Comparison of ENCODE assay signal across 9 cellular contexts in the genomic region with DNA sequence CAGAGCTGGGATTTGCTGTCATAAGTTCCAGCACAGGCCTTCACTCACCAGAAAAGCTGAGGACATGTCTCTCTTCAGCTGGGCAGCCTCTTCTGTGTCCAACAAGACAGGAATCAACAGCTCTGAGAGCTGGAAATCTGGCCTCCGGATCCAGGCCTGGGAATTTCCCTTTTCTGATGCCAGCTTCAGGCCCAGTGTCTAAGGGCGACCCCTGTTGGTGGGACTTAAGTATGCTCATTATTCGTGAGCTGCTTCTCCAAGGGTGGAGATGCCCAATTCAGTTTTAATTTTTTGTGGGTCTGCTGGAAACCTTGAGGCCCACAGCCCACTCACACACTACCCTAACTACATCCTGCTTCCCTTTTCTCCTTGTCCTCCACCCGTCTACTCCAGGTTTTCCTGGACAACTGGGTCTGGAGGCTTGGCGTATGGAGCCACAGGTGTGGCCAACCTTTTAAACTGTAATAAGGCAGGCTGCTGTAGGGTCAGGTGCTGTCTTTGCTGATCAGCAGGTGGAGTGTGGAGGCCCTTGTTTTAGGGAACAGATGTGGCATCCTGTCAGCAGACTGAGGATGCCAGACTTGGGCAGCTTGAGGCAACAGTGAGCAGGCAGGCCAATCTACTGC. TPM values are rescaled to one million over a fixed set of nuclear protein-coding genes. Genes with fewer than 3 reads are reported as not detected.
DNase-seq lines count a peak whose midpoint lies in the region; ATAC-seq lines count a peak whose summit lies in the region.
"Had no signal": no experiment of that assay in that cellular context is flagged by ENCODE, and none has a peak within 500 bp of the region (broad histone marks: within the 10 kb centered on the region; RNA-seq: fewer than 3 reads in every experiment).

No MANE protein-coding gene starts in this region.

- intact Hi-C loops in activated CD4-positive, alpha-beta memory T cell treated with anti-CD3 and anti-CD28 coated beads for 36 hours (cut with micrococcal nuclease), result loop anchor here (1.0 to 5.0 kb wide), 3 partner anchors 84 to 320 kb away; no protein-coding TSS in a partner anchor

- CTCF ChIA-PET in activated CD4-positive, alpha-beta memory T cell treated with anti-CD3 and anti-CD28 coated beads for 36 hours (lab: Charles Lee), result interaction anchor here (0.6 to 6.2 kb wide), 54 partner anchors 9 to 490 kb away, joined by 3 to 95 read pairs (median 5); a partner anchor contains a TSS

- H3K27me3 Mint-ChIP-seq in activated CD4-positive, alpha-beta memory T cell treated with anti-CD3 and anti-CD28 coated beads for 36 hours, result peaks cover 36% of the 10 kb centered on the region

- H3K36me3 Mint-ChIP-seq in activated CD4-positive, alpha-beta memory T cell treated with anti-CD3 and anti-CD28 coated beads for 36 hours, result no peaks in the 10 kb centered on the region

- ATAC-seq in GM18498 (IDR thresholded peaks at IDR 0.05; ENCODE audit: unreplicated experiment) (peak; percentile 51), HG02981 (IDR thresholded peaks at IDR 0.05; ENCODE audit: unreplicated experiment) (no peak)

- no peak overlapping the region for H3K4me3 Mint-ChIP-seq in activated CD4-positive, alpha-beta memory T cell treated with anti-CD3 and anti-CD28 coated beads for 36 hours
- H3K4me3 Mint-ChIP-seq: stimulated activated naive CD8-positive, alpha-beta T cell treated with anti-CD3 and anti-CD28 coated beads, Interleukin-15, Interleukin-2, amounts not matched to agents 100 ng/mL and 50 ng/mL, for 24 hours had no signal

- POLR2A ChIA-PET in activated CD4-positive, alpha-beta memory T cell treated with anti-CD3 and anti-CD28 coated beads for 36 hours (lab: Charles Lee), result interaction anchor here (0.6 kb wide), 1 partner anchor 16 kb away, joined by 5 read pairs; no protein-coding TSS in a partner anchor

- H3K9me3 Mint-ChIP-seq in activated CD4-positive, alpha-beta memory T cell treated with anti-CD3 and anti-CD28 coated beads for 36 hours, result no peaks in the 10 kb centered on the region
- H3K9me3 Mint-ChIP-seq: stimulated activated naive CD8-positive, alpha-beta T cell treated with anti-CD3 and anti-CD28 coated beads, Interleukin-15, Interleukin-2, amounts not matched to agents 100 ng/mL and 50 ng/mL, for 24 hours had no signal

- no peak overlapping the region for H3K27ac Mint-ChIP-seq in activated CD4-positive, alpha-beta memory T cell treated with anti-CD3 and anti-CD28 coated beads for 36 hours
- H3K27ac Mint-ChIP-seq: stimulated activated naive CD8-positive, alpha-beta T cell treated with anti-CD3 and anti-CD28 coated beads, Interleukin-15, Interleukin-2, amounts not matched to agents 100 ng/mL and 50 ng/mL, for 24 hours had no signal

- DNase-seq in A172 (ENCODE audit: low spot score), result peak; percentile 57
- peak; percentile 66 for DNase-seq in NCI-H446 treated with DMSO at 0.1 percent for 48 hours (lab: John Stamatoyannopoulos, UW)
- DNase-seq in activated CD4-positive, alpha-beta memory T cell treated with anti-CD3 and anti-CD28 coated beads for 36 hours, result peak; percentile 73
- peak; percentile 24 for DNase-seq in effector CD8-positive, alpha-beta T cell (lab: John Stamatoyannopoulos, UW)
- peak; percentile 90 for DNase-seq in medulla oblongata (ENCODE audit: extremely low spot score)
- peak; percentile 15 for DNase-seq in stimulated activated CD8-positive, alpha-beta memory T cell treated with anti-CD3 and anti-CD28 coated beads, Interleukin-15, amount 100 ng/mL, for 24 hours (ENCODE audit: low read depth)

- H3K4me1 Mint-ChIP-seq in activated CD4-positive, alpha-beta memory T cell treated with anti-CD3 and anti-CD28 coated beads for 36 hours (ENCODE audit: low read depth), result peaks cover 11% of the 10 kb centered on the region

RNA-seq across cellular contexts. Expression of a gene that starts 2.6 kb away (rescaled TPM):
- 7.3 and 18.1 TPM in 2 replicates for total RNA-seq in A172 (2014; rRNA removed; shearing (Covaris generic))
- under 1 TPM in 1 of 2 experiments, not detected in 1; 0.07 TPM for total RNA-seq in activated CD4-positive, alpha-beta memory T cell treated with anti-CD3 and anti-CD28 coated beads for 36 hours

Comparison
In these comparisons a context has a peak if more than half of its experiments do, and no peak if none do; other contexts are left out.
1. DNase-seq: peak in every context shown above with its lines; median percentile 90 in medulla oblongata; 73 in activated CD4-positive, alpha-beta memory T cell treated with anti-CD3 and anti-CD28 coated beads for 36 hours; 66 in NCI-H446 treated with DMSO at 0.1 percent for 48 hours; 57 in A172; 24 in effector CD8-positive, alpha-beta T cell; 15 in stimulated activated CD8-positive, alpha-beta memory T cell treated with anti-CD3 and anti-CD28 coated beads, Interleukin-15, amount 100 ng/mL, for 24 hours.